Comparison of ENCODE assay signal across 1 cellular context in genomic region chr9:136588663-136589464, GRCh38.
TF ChIP-seq lines count a peak whose summit lies in the region.

No MANE protein-coding gene starts in this region.

TF ChIP-seq in HCT116, 20 proteins besides CTCF, POLR2A, EP300 and RAD21:
- TF ChIP-seq POLR2AphosphoS5 (IDR thresholded peaks at IDR 0.05; ENCODE audit: low read depth, low read length): no peak
- no peak for TF ChIP-seq JUND (IDR thresholded peaks at IDR 0.05)
- no peak for TF ChIP-seq FOSL1 (IDR thresholded peaks at IDR 0.05; ENCODE audit: low read depth)
- TF ChIP-seq ZNF274 (IDR thresholded peaks at IDR 0.05; ENCODE audit: low read depth, low read length): no peak
- TF ChIP-seq SP1 (IDR thresholded peaks at IDR 0.05; ENCODE audit: low read depth): no peak
- TF ChIP-seq EZH2 (IDR thresholded peaks at IDR 0.05): no peak
- TF ChIP-seq EGR1 (IDR thresholded peaks at IDR 0.05; ENCODE audit: low read depth): no peak
- no peak for TF ChIP-seq ELF1 (IDR thresholded peaks at IDR 0.05; ENCODE audit: borderline replicate concordance, low read depth)
- no peak for TF ChIP-seq CBX3 (IDR thresholded peaks at IDR 0.05; ENCODE audit: low read depth)
- TF ChIP-seq MAX (IDR thresholded peaks at IDR 0.05): no peak
- TF ChIP-seq SRF (IDR thresholded peaks at IDR 0.05; ENCODE audit: low read depth): no peak
- TF ChIP-seq TCF7L2 (IDR thresholded peaks at IDR 0.05; ENCODE audit: borderline replicate concordance, extremely low read depth, insufficient read depth, insufficient read length): no peak
- no peak for TF ChIP-seq REST (IDR thresholded peaks at IDR 0.05; ENCODE audit: low read depth)
- no peak for TF ChIP-seq ATF3 (IDR thresholded peaks at IDR 0.05)
- no peak for TF ChIP-seq EZH2phosphoT487 (IDR thresholded peaks at IDR 0.05; ENCODE audit: borderline replicate concordance)
- TF ChIP-seq ZFX (IDR thresholded peaks at IDR 0.05): no peak
- TF ChIP-seq CEBPB (IDR thresholded peaks at IDR 0.05; ENCODE audit: low read depth): no peak
- no peak for TF ChIP-seq ZBTB33 (IDR thresholded peaks at IDR 0.05; ENCODE audit: extremely low read depth, insufficient replicate concordance, low read length)
- TF ChIP-seq SIN3A (IDR thresholded peaks at IDR 0.05; ENCODE audit: low read depth): no peak
- TF ChIP-seq YY1 (IDR thresholded peaks at IDR 0.05; ENCODE audit: extremely low read depth, insufficient replicate concordance, low read depth, low read length): no peak
